Comparison of ENCODE assay signal across 13 cellular contexts in the genomic region with DNA sequence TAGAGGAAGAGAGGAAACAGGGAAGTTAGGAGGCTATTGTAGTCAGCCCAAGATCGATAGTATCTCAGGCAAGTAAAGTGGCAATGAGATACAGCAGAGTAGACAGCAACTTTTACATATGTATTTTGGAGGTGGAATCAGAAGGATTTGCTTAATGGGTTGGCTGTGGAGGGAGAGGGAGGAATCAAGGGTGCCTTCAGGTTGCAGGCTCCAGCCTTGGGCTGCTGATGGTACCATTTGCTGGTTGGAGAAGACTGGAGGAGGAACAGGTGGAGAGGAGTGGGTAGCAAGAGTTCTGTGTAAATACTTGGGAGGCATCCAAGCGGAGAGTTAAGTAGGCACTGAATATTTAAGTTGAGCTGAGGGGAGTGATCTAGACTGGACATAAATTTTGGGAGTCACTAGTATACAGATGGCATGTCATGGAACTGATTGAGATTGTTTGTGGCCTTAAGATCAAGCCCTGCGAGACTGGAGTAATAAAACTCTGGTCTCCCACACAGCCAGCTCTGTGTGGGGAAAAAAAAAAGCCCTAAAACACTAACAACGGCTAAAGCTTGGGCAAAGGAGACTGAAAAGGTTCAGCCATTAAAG. TPM values are rescaled to one million over a fixed set of nuclear protein-coding genes. Genes with fewer than 3 reads are reported as not detected.
DNase-seq lines count a peak whose midpoint lies in the region; ATAC-seq and TF ChIP-seq lines count a peak whose summit lies in the region.
"Had no signal": no experiment of that assay in that cellular context is flagged by ENCODE, and none has a peak within 500 bp of the region (broad histone marks: within the 10 kb centered on the region; RNA-seq: fewer than 3 reads in every experiment).

No MANE protein-coding gene starts in this region.

- H3K36me3 ChIP-seq in stomach, result no peaks in the 10 kb centered on the region
- H3K36me3 ChIP-seq: tibial nerve had no signal

- TF ChIP-seq POLR2A in stomach (IDR thresholded peaks at IDR 0.05) (no peak), GM18505 (IDR thresholded peaks at IDR 0.05; ENCODE audit: borderline replicate concordance, extremely low read depth, insufficient read depth, insufficient read length) (no peak)

- no peak for TF ChIP-seq EP300 in stomach (IDR thresholded peaks at IDR 0.05)

- no peak for TF ChIP-seq CTCF in dorsolateral prefrontal cortex (IDR thresholded peaks at IDR 0.05 in 54 of 56, conservative IDR thresholded peaks at IDR 0.05 in 2 of 56; ENCODE audit: low read depth in 1 of 56, partially characterized antibody in 56 of 56)
- TF ChIP-seq CTCF in stomach (IDR thresholded peaks at IDR 0.05), result no peak

- H3K27ac ChIP-seq in dorsolateral prefrontal cortex (peak overlapping the region in 48 of 59 donors; percentile 6 to 100 (median 57)), stomach (peak overlapping the region in 4 of 5 donors; percentile 4 to 100 (median 74))

- H3K27me3 ChIP-seq in dorsolateral prefrontal cortex (no peaks in the 10 kb centered on the region), stomach (no peaks in the 10 kb centered on the region)
- H3K27me3 ChIP-seq: tibial nerve had no signal

- ATAC-seq in GM18505 (IDR thresholded peaks at IDR 0.05; ENCODE audit: unreplicated experiment) (no peak), GM19023 (IDR thresholded peaks at IDR 0.05; ENCODE audit: unreplicated experiment) (no peak)
- ATAC-seq: esophagus mucosa, T-cell had no signal

- DNase-seq in NCI-H2171 treated with DMSO at 0.1 percent for 48 hours (lab: John Stamatoyannopoulos, UW) (peak; percentile 24), NCI-H2171 (lab: John Stamatoyannopoulos, UW) (no peak), NCI-H187 (lab: John Stamatoyannopoulos, UW) (peak; percentile 72 to 85), dorsolateral prefrontal cortex (no peak), stomach (no peak)
- no peak for DNase-seq in activated CD4-positive, alpha-beta T cell treated with anti-CD3 and anti-CD28 coated beads, Interleukin-2, amount 50 U/mL, for 1 hour
- DNase-seq: activated gamma-delta T cell; central memory CD4-positive, alpha-beta T cell; T-cell had no signal

- WGBS in stomach, 5 donors, result 58 to 78% (median 63%) methylated on average over 4 of the region's 4 CpGs

- intact Hi-C loops in dorsolateral prefrontal cortex (cut with DNase I), result loop anchor here in 1 of 2 donors (10.0 kb wide), 1 partner anchor 62 kb away; the partner anchor contains the start of gene PRPH2
- intact Hi-C loops in stomach (cut with DNase I; ENCODE audit: low total_unique reads), result no loop called here

- no peaks in the 10 kb centered on the region for H3K9me3 ChIP-seq in stomach
- H3K9me3 ChIP-seq: tibial nerve had no signal

- peaks cover 47 to 76% (median 66%) of the 10 kb centered on the region in 4 donors for H3K4me1 ChIP-seq in stomach

- H3K4me3 ChIP-seq in dorsolateral prefrontal cortex (peak overlapping the region in 28 of 59 donors; percentile 0 to 98 (median 22)), stomach (peak overlapping the region in 1 of 4 donors; percentile 1)
- H3K4me3 ChIP-seq: tibial nerve had no signal

RNA-seq across cellular contexts. Expression of gene BICRAL, which starts 5.3 kb away (rescaled TPM):
- total RNA-seq in dorsolateral prefrontal cortex, result 10 to 100 TPM; 23.2 to 39.9 (median 31.0) TPM
- total RNA-seq in stomach, result 10 to 100 TPM in 3 of 5 donors, 1 to 10 TPM in 2; 2.9 to 23.2 (median 11.1) TPM
- polyA plus RNA-seq in stomach, result 1 to 10 TPM; 2.8 to 4.7 (median 3.1) TPM

RNA-seq across cellular contexts. Expression of gene TBCC, which starts 41.2 kb away (rescaled TPM):
- total RNA-seq in dorsolateral prefrontal cortex (10 to 100 TPM; 12.9 to 35.3 (median 26.6) TPM), stomach (10 to 100 TPM; 14.2 to 33.0 (median 15.2) TPM)
- polyA plus RNA-seq in stomach, result 10 to 100 TPM; 16.9 to 24.6 (median 19.6) TPM

Comparison
In these comparisons a context has a peak if more than half of its experiments do, and no peak if none do; other contexts are left out.
1. DNase-seq: peak in NCI-H2171 treated with DMSO at 0.1 percent for 48 hours (single experiment) and NCI-H187 (2 of 2); none in NCI-H2171 (single experiment), dorsolateral prefrontal cortex (0 of 10), stomach (single experiment) and activated CD4-positive, alpha-beta T cell treated with anti-CD3 and anti-CD28 coated beads, Interleukin-2, amount 50 U/mL, for 1 hour (single experiment).